ENCODE assay signal across 12 cellular contexts in genomic region chr3:60294181-60294580, GRCh38.
DNase-seq lines count a peak whose midpoint lies in the region; ATAC-seq and TF ChIP-seq lines count a peak whose summit lies in the region.
"Had no signal": no experiment of that assay in that cellular context is flagged by ENCODE, and none has a peak within 500 bp of the region (broad histone marks: within the 10 kb centered on the region; RNA-seq: fewer than 3 reads in every experiment).

No MANE protein-coding gene starts in this region.

- intact Hi-C loops in PC-3 (cut with micrococcal nuclease): no loop called here

- ATAC-seq in PC-3 (no peak), GM18868 (IDR thresholded peaks at IDR 0.05; ENCODE audit: unreplicated experiment) (no peak)
- ATAC-seq: body of pancreas had no signal

- H3K4me3 ChIP-seq in ACC112 (ENCODE audit: low read depth, low read length) (no peak overlapping the region), PC-3 (ENCODE audit: low read length) (no peak overlapping the region), WERI-Rb-1 (ENCODE audit: low read depth, low read length) (no peak overlapping the region)
- H3K4me3 ChIP-seq: body of pancreas, lung had no signal

- BruUV-seq in PC-3 (replicated peaks; lab: Mats Ljungman, UMichigan): no TSS peak

- no peaks in the 10 kb centered on the region for H4K20me1 ChIP-seq in PC-3 (ENCODE audit: low read length)

- CTCF ChIA-PET in PC-3 (lab: Charles Lee): no interaction called here

- H3K27me3 ChIP-seq in ACC112 (ENCODE audit: insufficient read depth, low read length): no peaks in the 10 kb centered on the region
- no peaks in the 10 kb centered on the region for H3K27me3 ChIP-seq in PC-3 (ENCODE audit: low read length)
- H3K27me3 ChIP-seq in WERI-Rb-1 (ENCODE audit: insufficient read depth, low read depth, severe bottlenecking): no peaks in the 10 kb centered on the region
- H3K27me3 ChIP-seq: body of pancreas had no signal

- no peaks in the 10 kb centered on the region for H3F3A ChIP-seq in PC-3 (ENCODE audit: low read length, unreplicated experiment)

- H2AFZ ChIP-seq in ACC112 (ENCODE audit: low read length, unreplicated experiment) (peak overlapping the region; percentile 11), PC-3 (ENCODE audit: low read length) (no peak overlapping the region)

- H3K36me3 ChIP-seq in ACC112 (ENCODE audit: insufficient read depth, low read length) (no peaks in the 10 kb centered on the region), PC-3 (ENCODE audit: low read depth, low read length) (no peaks in the 10 kb centered on the region), WERI-Rb-1 (no peaks in the 10 kb centered on the region)

- H3K79me2 ChIP-seq in ACC112 (ENCODE audit: control insufficient read depth, insufficient read depth, low read length, unreplicated experiment): no peaks in the 10 kb centered on the region
- no peaks in the 10 kb centered on the region for H3K79me2 ChIP-seq in PC-3 (ENCODE audit: low read length)

- no peak overlapping the region for H3K9ac ChIP-seq in PC-3 (ENCODE audit: low read length)

- DNase-seq in GM03348 (ENCODE audit: low spot score) (peak; percentile 48), PC-3 (peak; percentile 9), fibroblast of peridontal ligament (ENCODE audit: extremely low read depth) (peak; percentile 83), NCI-H1694 treated with DMSO at 0.1 percent for 48 hours (lab: John Stamatoyannopoulos, UW) (no peak), WERI-Rb-1 (no peak)
- no peak for DNase-seq in activated CD4-positive, alpha-beta T cell treated with anti-CD3 and anti-CD28 coated beads for 4 hours
- DNase-seq: activated T-cell treated with anti-CD3 and anti-CD28 coated beads, Interleukin-2, amount 50 U/mL, for 1 hour; body of pancreas; GF-D8 had no signal

- TF ChIP-seq CTCF in PC-3 (conservative IDR thresholded peaks at IDR 0.05; ENCODE audit: low read depth, low read length) (no peak), WERI-Rb-1 (IDR thresholded peaks at IDR 0.05; ENCODE audit: low read depth, low read length) (no peak)

- peaks cover 18% of the 10 kb centered on the region for H3K4me1 ChIP-seq in ACC112 (ENCODE audit: control insufficient read depth, insufficient read depth, low read length, unreplicated experiment)
- no peaks in the 10 kb centered on the region for H3K4me1 ChIP-seq in PC-3 (ENCODE audit: insufficient read depth, low read length)
- H3K4me1 ChIP-seq: body of pancreas had no signal

- H3K4me2 ChIP-seq in PC-3 (ENCODE audit: low read length): no peak overlapping the region

- no peaks in the 10 kb centered on the region for H3K9me2 ChIP-seq in PC-3 (replicated peaks; ENCODE audit: low read length)

- H3K27ac ChIP-seq in ACC112 (ENCODE audit: low read depth, low read length) (peak overlapping the region; percentile 62), PC-3 (ENCODE audit: low read length) (no peak overlapping the region), WERI-Rb-1 (no peak overlapping the region)
- H3K27ac ChIP-seq: body of pancreas had no signal

- POLR2A ChIA-PET in PC-3 (lab: Charles Lee; ENCODE audit: unreplicated experiment): no interaction called here

- H3K9me3 ChIP-seq in PC-3 (ENCODE audit: low read length) (no peaks in the 10 kb centered on the region), WERI-Rb-1 (ENCODE audit: severe bottlenecking) (no peaks in the 10 kb centered on the region)
- H3K9me3 ChIP-seq: body of pancreas had no signal

Comparison
In these comparisons a context has a peak if more than half of its experiments do, and no peak if none do; other contexts are left out.
1. DNase-seq: peak in GM03348 (single experiment), PC-3 (single experiment) and fibroblast of peridontal ligament (single experiment); none in NCI-H1694 treated with DMSO at 0.1 percent for 48 hours (single experiment), activated CD4-positive, alpha-beta T cell treated with anti-CD3 and anti-CD28 coated beads for 4 hours (0 of 2) and WERI-Rb-1 (single experiment).